2 cellular contexts compared by ENCODE assay signal in the genomic region with DNA sequence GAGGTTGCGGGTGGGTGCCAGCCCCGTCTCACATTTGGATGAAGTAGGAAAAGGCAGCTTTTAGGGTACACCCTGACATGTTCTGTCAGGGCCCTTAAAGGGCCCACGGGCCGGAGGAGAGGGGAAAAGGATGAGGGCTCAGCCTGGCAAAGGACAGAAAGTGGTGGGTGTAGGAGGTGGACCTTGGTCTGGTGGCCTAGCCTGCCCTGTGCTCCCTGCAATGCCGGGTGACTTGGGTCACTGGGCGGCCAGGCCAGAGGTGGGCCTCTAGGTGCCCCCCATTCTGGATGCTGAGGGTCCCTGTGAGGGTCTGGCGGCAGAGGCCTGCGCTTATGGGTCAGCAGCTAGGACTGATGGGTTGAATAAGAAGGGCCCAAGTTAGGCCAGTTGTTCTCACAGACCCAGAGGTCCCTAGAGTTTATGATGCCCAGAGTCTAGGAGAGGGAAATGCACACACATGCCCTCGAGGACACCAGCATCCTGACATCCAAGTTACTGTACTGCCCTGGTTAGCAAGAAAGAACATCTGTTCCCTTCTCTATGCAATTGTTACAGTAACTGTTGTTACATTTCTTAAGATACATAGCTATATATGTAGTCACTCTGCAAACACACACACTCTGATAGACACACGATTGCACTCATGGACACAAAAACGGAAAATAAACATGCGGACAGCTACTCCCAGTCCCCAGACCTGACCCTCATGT.
TF ChIP-seq lines count a peak whose summit lies in the region.

No MANE protein-coding gene starts in this region.

TF ChIP-seq in A549, 52 proteins besides CTCF, POLR2A, EP300 and RAD21:
- TF ChIP-seq, protein P1, sequence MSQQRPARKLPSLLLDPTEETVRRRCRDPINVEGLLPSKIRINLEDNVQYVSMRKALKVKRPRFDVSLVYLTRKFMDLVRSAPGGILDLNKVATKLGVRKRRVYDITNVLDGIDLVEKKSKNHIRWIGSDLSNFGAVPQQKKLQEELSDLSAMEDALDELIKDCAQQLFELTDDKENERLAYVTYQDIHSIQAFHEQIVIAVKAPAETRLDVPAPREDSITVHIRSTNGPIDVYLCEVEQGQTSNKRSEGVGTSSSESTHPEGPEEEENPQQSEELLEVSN (IDR thresholded peaks at IDR 0.05; ENCODE audit: borderline replicate concordance, low read depth): 0 out of 2 replicates have a peak, but pooled peaks have one; percentile 16
- TF ChIP-seq FOSL2 (IDR thresholded peaks at IDR 0.05) (no peak), FOSL2 (CRISPR knock-in tag; IDR thresholded peaks at IDR 0.05) (peak; percentile 21; the same call in 1 of the 2 replicates), ZNF302 (CRISPR knock-in tag; IDR thresholded peaks at IDR 0.05) (no peak), RNF2 (IDR thresholded peaks at IDR 0.05; ENCODE audit: borderline replicate concordance, low read depth) (no peak)
- TF ChIP-seq, protein P2, sequence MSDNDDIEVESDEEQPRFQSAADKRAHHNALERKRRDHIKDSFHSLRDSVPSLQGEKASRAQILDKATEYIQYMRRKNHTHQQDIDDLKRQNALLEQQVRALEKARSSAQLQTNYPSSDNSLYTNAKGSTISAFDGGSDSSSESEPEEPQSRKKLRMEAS (IDR thresholded peaks at IDR 0.05): peak; percentile 30; the same call in 1 of the 2 replicates

TF ChIP-seq in IMR-90, 13 proteins besides CTCF, POLR2A, EP300 and RAD21:
- TF ChIP-seq CEBPB (IDR thresholded peaks at IDR 0.05; ENCODE audit: low read depth, low read length) (no peak), SMC3 (IDR thresholded peaks at IDR 0.05; ENCODE audit: low read depth, low read length) (no peak), FOS (IDR thresholded peaks at IDR 0.05; ENCODE audit: low read depth, low read length) (no peak)
TF ChIP-seq in IMR-90: peak in this region for 0.
